In genomic region chr3:179289295-179289694, GRCh38 we compare ENCODE assay signal across 19 cellular contexts. TPM values are rescaled to one million over a fixed set of nuclear protein-coding genes. Genes with fewer than 3 reads are reported as not detected.
DNase-seq lines count a peak whose midpoint lies in the region; ATAC-seq, FAIRE-seq and TF ChIP-seq lines count a peak whose summit lies in the region.
"Had no signal": no experiment of that assay in that cellular context is flagged by ENCODE, and none has a peak within 500 bp of the region (broad histone marks: within the 10 kb centered on the region; RNA-seq: fewer than 3 reads in every experiment).

No MANE protein-coding gene starts in this region.

- H3K27me3 Mint-ChIP-seq in glutamatergic neuron (ENCODE audit: unreplicated experiment) = no peaks in the 10 kb centered on the region

- H3K27me3 ChIP-seq in K562 (ENCODE audit: control insufficient read depth in 2 of 2, insufficient read depth in 2 of 2, low read length in 2 of 2) = no peaks in the 10 kb centered on the region
- no peaks in the 10 kb centered on the region for H3K27me3 ChIP-seq in parathyroid adenoma (ENCODE audit: control insufficient read depth, insufficient read depth, low read length)

- H3K27ac ChIP-seq in K562 (ENCODE audit: extremely low read depth, low read depth, low read length) = peak overlapping the region; percentile 43
- H3K27ac ChIP-seq in parathyroid adenoma = peak overlapping the region; percentile 26

- DNase-seq in NCI-H82 (lab: John Stamatoyannopoulos, UW) = peak; percentile 69
- no peak for DNase-seq in K562 (ENCODE audit: extremely low read depth in 1 of 4, low spot score in 3 of 4)
- no peak for DNase-seq in glutamatergic neuron
- DNase-seq in NCI-H69 (lab: John Stamatoyannopoulos, UW) = no peak
- no peak for DNase-seq in NCI-H446 (lab: John Stamatoyannopoulos, UW)
- no peak for DNase-seq in GM19240 (ENCODE audit: insufficient read length, low spot score)
- DNase-seq: C1 segment of cervical spinal cord; Calu3; CD4-positive, alpha-beta memory T cell; COR-L47; DMS153; DND-41; GOT3; H7; HCEC 1CT had no signal

- BruUV-seq in K562 (replicated peaks; lab: Mats Ljungman, UMichigan) = no TSS peak

- H3K4me2 ChIP-seq in K562 (ENCODE audit: insufficient read depth, low read length) (peak overlapping the region; percentile 31; the same call in 1 of the 2 replicates), parathyroid adenoma (ENCODE audit: low read length) (peak overlapping the region; percentile 53)

- H3K36me3 ChIP-seq in K562 (ENCODE audit: control insufficient read depth, insufficient read depth, low read length) = no peaks in the 10 kb centered on the region
- no peaks in the 10 kb centered on the region for H3K36me3 ChIP-seq in parathyroid adenoma (ENCODE audit: control insufficient read depth, insufficient read depth, low read length)

- no peaks in the 10 kb centered on the region for H3K9me1 ChIP-seq in K562 (ENCODE audit: control insufficient read depth, insufficient read depth, low read length)

- ATAC-seq in K562 (peak; percentile 42), HG02678 (IDR thresholded peaks at IDR 0.05; ENCODE audit: unreplicated experiment) (no peak)

- CTCF ChIA-PET in K562 (lab: Yijun Ruan, JAX; ENCODE audit: low intra/inter-chr PET ratio) = no interaction called here

- H3K4me3 ChIP-seq in K562 (no peak overlapping the region), parathyroid adenoma (ENCODE audit: low read depth, low read length) (no peak overlapping the region)

- peak; percentile 6 for FAIRE-seq in K562 (lab: Jason Lieb, UNC)
- FAIRE-seq: G401.6, GM12892 had no signal

- H3K4me3 Mint-ChIP-seq in glutamatergic neuron (ENCODE audit: unreplicated experiment) = no peak overlapping the region
- H3K4me3 Mint-ChIP-seq: CD4-positive, alpha-beta memory T cell had no signal

- POLR2A ChIA-PET in K562 (lab: Yijun Ruan, JAX) = interaction anchor here (2.2 kb wide), 1 partner anchor 13 kb away, joined by 6 read pairs; no protein-coding TSS in a partner anchor

- H3K79me2 ChIP-seq in K562 (ENCODE audit: control insufficient read depth, insufficient read depth, low read length) (no peaks in the 10 kb centered on the region), parathyroid adenoma (no peaks in the 10 kb centered on the region)

- H3K9ac ChIP-seq in K562 (ENCODE audit: insufficient read depth in 1 of 2, low read depth in 2 of 2, low read length in 2 of 2) (no peak overlapping the region), parathyroid adenoma (no peak overlapping the region)

- intact Hi-C loops in K562 (cut with micrococcal nuclease) = no loop called here

- TF ChIP-seq CTCF in K562 (IDR thresholded peaks at IDR 0.05 in 2 of 3, conservative IDR thresholded peaks at IDR 0.05 in 1 of 3; ENCODE audit: insufficient read depth in 2 of 3, low read depth in 1 of 3, low read length in 3 of 3) = no peak
- TF ChIP-seq CTCF in glutamatergic neuron (IDR thresholded peaks at IDR 0.05; ENCODE audit: partially characterized antibody, unreplicated experiment) = no peak
- no peak for TF ChIP-seq CTCF in parathyroid adenoma (IDR thresholded peaks at IDR 0.05)

- H2AFZ ChIP-seq in K562 (ENCODE audit: low read depth, low read length) (peak overlapping the region; percentile 86; the same call in 1 of the 2 replicates), parathyroid adenoma (peak overlapping the region; percentile 31)

- H3K9me3 ChIP-seq in K562 (replicated peaks; ENCODE audit: control insufficient read depth, insufficient read depth, low read depth, low read length) (0 out of 2 replicates have a peak, but pooled peaks cover 2% of the 10 kb centered on the region), parathyroid adenoma (ENCODE audit: control insufficient read depth, low read length) (no peaks in the 10 kb centered on the region)

- peaks cover 4 to 23% of the 10 kb centered on the region in 2 experiments for H3K4me1 ChIP-seq in K562 (replicated peaks in 1 of 2; ENCODE audit: control insufficient read depth in 2 of 2, insufficient read depth in 2 of 2, low read length in 2 of 2)
- H3K4me1 ChIP-seq in parathyroid adenoma = peaks cover 14% of the 10 kb centered on the region

- TF ChIP-seq POLR2A in K562 (conservative IDR thresholded peaks at IDR 0.05) = no peak

- peak overlapping the region; percentile 29 for H3K27ac Mint-ChIP-seq in glutamatergic neuron (ENCODE audit: unreplicated experiment)
- H3K27ac Mint-ChIP-seq: CD4-positive, alpha-beta memory T cell had no signal

- peaks cover 3% of the 10 kb centered on the region for H3K9me3 Mint-ChIP-seq in glutamatergic neuron (ENCODE audit: unreplicated experiment)
- H3K9me3 Mint-ChIP-seq: CD4-positive, alpha-beta memory T cell had no signal

- 36% methylated on average over 3 of the region's 3 CpGs for whole genome bisulfite sequencing in K562 (ENCODE audit: insufficient coverage, low coverage, missing lambda C conversion rate)

- TF ChIP-seq EP300 in K562 (IDR thresholded peaks at IDR 0.05; ENCODE audit: low read length) = no peak

- in situ Hi-C loops in K562 (cut with MboI) = no loop called here

- H4K20me1 ChIP-seq in K562 (replicated peaks; ENCODE audit: control insufficient read depth, insufficient read depth, low read length) = no peaks in the 10 kb centered on the region

- peaks cover 7% of the 10 kb centered on the region for H3K36me3 Mint-ChIP-seq in glutamatergic neuron (ENCODE audit: unreplicated experiment)
- H3K36me3 Mint-ChIP-seq: CD4-positive, alpha-beta memory T cell had no signal

- peaks cover 7% of the 10 kb centered on the region for H3K4me1 Mint-ChIP-seq in glutamatergic neuron (ENCODE audit: low read depth, unreplicated experiment)
- H3K4me1 Mint-ChIP-seq: CD4-positive, alpha-beta memory T cell had no signal

- TF ChIP-seq RAD21 in K562 (CRISPR knock-in tag; conservative IDR thresholded peaks at IDR 0.05 in 1 of 2, IDR thresholded peaks at IDR 0.05 in 1 of 2) = no peak

RNA-seq across cellular contexts. Expression of gene ZNF639, which starts 33.5 kb away (rescaled TPM):
- total RNA-seq in K562 (2011; cell fraction: chromatin; rRNA removed; ENCODE audit: low replicate concordance) = 12.2 and 32.8 TPM in 2 replicates
- 8.3 and 8.5 TPM in 2 replicates for total RNA-seq in K562 (2011; cell fraction: nucleolus; rRNA removed)
- total RNA-seq in K562 (2011; cell fraction: nucleoplasm; rRNA removed) = 10.7 and 18.6 TPM in 2 replicates
- total RNA-seq in K562 (2014; rRNA removed) (56.0 and 57.2 TPM in 2 replicates), K562 (2014; rRNA removed; fragmentation: Illumina TruSeq; extraction: Trizol) (75.8 and 83.1 TPM in 2 replicates), K562 (2015; rRNA removed; fragmentation: Illumina TruSeq; extraction: Trizol) (68.7 and 73.1 TPM in 2 replicates), K562 (2021) (53.7 and 55.7 TPM in 2 replicates), glutamatergic neuron (ENCODE audit: unreplicated experiment) (34.2 TPM)
- polyA plus RNA-seq in K562 (2011; rRNA removed) (29.1 and 38.0 TPM in 2 replicates), K562 (2014; fragmentation: Illumina TruSeq; extraction: Trizol) (69.9 and 88.1 TPM in 2 replicates), K562 (2014; fragmentation: Nextera tagmentation; extraction: Ambion mirVana) (10 to 100 TPM; 17.6 to 21.5 TPM), K562 (2014; rRNA removed) (44.0 and 50.5 TPM in 2 replicates)
- polyA plus RNA-seq in K562 (2011; cell fraction: cytosol; rRNA removed) = 14.3 and 14.5 TPM in 2 replicates
- polyA plus RNA-seq in K562 (2011; cell fraction: nucleus; rRNA removed) = 9.7 and 13.8 TPM in 2 replicates
- polyA plus RNA-seq in K562 (2012) = 32.0 and 33.3 TPM in 2 replicates
- polyA minus RNA-seq in K562 (2011; rRNA and poly(A)+ RNA removed) = 40.3 and 50.0 TPM in 2 replicates
- polyA minus RNA-seq in K562 (2011; cell fraction: cytosol; rRNA and poly(A)+ RNA removed) = 11.7 and 13.1 TPM in 2 replicates
- polyA minus RNA-seq in K562 (2011; cell fraction: nucleus; rRNA and poly(A)+ RNA removed) = 5.8 and 10.4 TPM in 2 replicates

RNA-seq across cellular contexts. Expression of gene KCNMB3, which starts 38.4 kb away (rescaled TPM):
- total RNA-seq in K562 (2011; cell fraction: chromatin; rRNA removed; ENCODE audit: low replicate concordance) = 42.1 and 87.2 TPM in 2 replicates
- 16.3 and 21.2 TPM in 2 replicates for total RNA-seq in K562 (2011; cell fraction: nucleolus; rRNA removed)
- 33.8 and 60.6 TPM in 2 replicates for total RNA-seq in K562 (2011; cell fraction: nucleoplasm; rRNA removed)
- total RNA-seq in K562 (2014; rRNA removed) (8.7 and 12.3 TPM in 2 replicates), K562 (2014; rRNA removed; fragmentation: Illumina TruSeq; extraction: Trizol) (15.3 and 16.5 TPM in 2 replicates), K562 (2015; rRNA removed; fragmentation: Illumina TruSeq; extraction: Trizol) (13.7 and 13.8 TPM in 2 replicates), K562 (2021) (9.9 and 14.3 TPM in 2 replicates), glutamatergic neuron (ENCODE audit: unreplicated experiment) (2.5 TPM)
- polyA plus RNA-seq in K562 (2011; rRNA removed) (18.6 and 21.1 TPM in 2 replicates), K562 (2014; fragmentation: Illumina TruSeq; extraction: Trizol) (17.6 and 20.4 TPM in 2 replicates), K562 (2014; fragmentation: Nextera tagmentation; extraction: Ambion mirVana) (1 to 10 TPM; 7.0 to 7.8 TPM), K562 (2014; rRNA removed) (13.0 and 19.8 TPM in 2 replicates)
- 5.8 and 7.4 TPM in 2 replicates for polyA plus RNA-seq in K562 (2011; cell fraction: cytosol; rRNA removed)
- 48.8 and 65.5 TPM in 2 replicates for polyA plus RNA-seq in K562 (2011; cell fraction: nucleus; rRNA removed)
- polyA plus RNA-seq in K562 (2012) = 11.9 and 19.9 TPM in 2 replicates
- 27.8 and 30.2 TPM in 2 replicates for polyA minus RNA-seq in K562 (2011; rRNA and poly(A)+ RNA removed)
- 1.8 and 3.6 TPM in 2 replicates for polyA minus RNA-seq in K562 (2011; cell fraction: cytosol; rRNA and poly(A)+ RNA removed)
- polyA minus RNA-seq in K562 (2011; cell fraction: nucleus; rRNA and poly(A)+ RNA removed) = 26.3 and 37.4 TPM in 2 replicates

RNA-seq across cellular contexts. Expression of gene MFN1, which starts 58.2 kb away (rescaled TPM):
- total RNA-seq in K562 (2011; cell fraction: chromatin; rRNA removed; ENCODE audit: low replicate concordance) = 49.8 and 238 TPM in 2 replicates
- 12.2 and 24.7 TPM in 2 replicates for total RNA-seq in K562 (2011; cell fraction: nucleolus; rRNA removed)
- 43.9 and 52.3 TPM in 2 replicates for total RNA-seq in K562 (2011; cell fraction: nucleoplasm; rRNA removed)
- total RNA-seq in K562 (2014; rRNA removed) (16.5 and 24.9 TPM in 2 replicates), K562 (2014; rRNA removed; fragmentation: Illumina TruSeq; extraction: Trizol) (28.2 and 33.7 TPM in 2 replicates), K562 (2015; rRNA removed; fragmentation: Illumina TruSeq; extraction: Trizol) (20.0 and 22.4 TPM in 2 replicates), K562 (2021) (36.1 and 36.7 TPM in 2 replicates), glutamatergic neuron (ENCODE audit: unreplicated experiment) (80.5 TPM)
- polyA plus RNA-seq in K562 (2011; rRNA removed) (34.1 and 42.7 TPM in 2 replicates), K562 (2014; fragmentation: Illumina TruSeq; extraction: Trizol) (19.4 and 22.6 TPM in 2 replicates), K562 (2014; fragmentation: Nextera tagmentation; extraction: Ambion mirVana) (10 to 100 TPM; 10.5 to 18.8 TPM), K562 (2014; rRNA removed) (21.7 and 22.9 TPM in 2 replicates)
- 6.0 and 10.7 TPM in 2 replicates for polyA plus RNA-seq in K562 (2011; cell fraction: cytosol; rRNA removed)
- polyA plus RNA-seq in K562 (2011; cell fraction: nucleus; rRNA removed) = 29.1 and 47.6 TPM in 2 replicates
- 13.2 and 15.2 TPM in 2 replicates for polyA plus RNA-seq in K562 (2012)
- 62.5 and 73.6 TPM in 2 replicates for polyA minus RNA-seq in K562 (2011; rRNA and poly(A)+ RNA removed)
- 10.4 and 13.8 TPM in 2 replicates for polyA minus RNA-seq in K562 (2011; cell fraction: cytosol; rRNA and poly(A)+ RNA removed)
- polyA minus RNA-seq in K562 (2011; cell fraction: nucleus; rRNA and poly(A)+ RNA removed) = 31.2 and 57.1 TPM in 2 replicates
